ENCODE assay signal across 1 cellular context in the genomic region with DNA sequence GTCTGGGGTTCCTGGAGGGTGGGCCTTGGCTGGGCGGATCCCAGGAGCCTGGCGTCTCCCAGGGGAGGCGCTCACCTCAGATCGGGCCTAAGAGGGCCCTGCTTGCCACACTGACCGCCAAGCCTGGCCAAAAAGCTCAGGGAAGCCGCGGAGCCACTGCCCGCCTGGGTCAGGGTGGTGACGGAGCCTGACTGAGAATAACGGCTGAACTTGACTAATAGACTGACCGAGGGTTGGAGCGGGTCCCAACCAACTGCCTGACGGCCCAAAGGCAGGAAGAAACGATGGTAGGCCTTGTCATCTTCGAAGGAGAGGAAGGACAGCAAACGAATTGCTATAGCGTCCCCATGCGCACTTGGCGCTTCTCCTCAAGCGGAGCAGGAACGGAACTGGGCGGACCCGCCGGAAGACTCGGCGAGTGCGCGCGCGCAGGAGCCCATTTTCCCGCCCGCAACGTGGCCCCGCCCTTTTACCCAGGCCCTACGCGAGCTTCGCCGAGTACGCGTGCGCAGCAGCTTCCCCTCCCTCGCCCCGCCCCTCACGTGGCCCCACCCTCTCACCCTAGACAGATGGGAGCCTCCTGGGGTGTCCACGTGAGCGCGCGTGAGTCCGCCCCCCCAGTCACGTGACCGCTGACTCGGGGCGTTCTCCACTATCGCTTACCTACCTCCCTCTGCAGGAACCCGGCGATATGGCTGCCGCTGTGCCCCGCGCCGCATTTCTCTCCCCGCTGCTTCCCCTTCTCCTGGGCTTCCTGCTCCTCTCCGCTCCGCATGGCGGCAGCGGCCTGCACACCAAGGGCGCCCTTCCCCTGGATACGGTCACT.
TF ChIP-seq lines count a peak whose summit lies in the region.

A gene (plus strand): TSS at position 652 of the 826 bp plus-strand sequence. CDS start 40 bp downstream, at position 692.
A gene (minus strand): TSS at position 391 of the 826 bp plus-strand sequence. CDS start 7,895 bp downstream, outside the sequence.

TF ChIP-seq in K562, 482 proteins besides CTCF, POLR2A, EP300 and RAD21 (continued from another document and continues in another):
- peak; percentile 36 for TF ChIP-seq CREB1 (IDR thresholded peaks at IDR 0.05)
- peak; percentile 50 for TF ChIP-seq CREB1 (CRISPR knock-in tag; IDR thresholded peaks at IDR 0.05)
- TF ChIP-seq RBM22 (IDR thresholded peaks at IDR 0.05; ENCODE audit: low read depth, low read length, poor library complexity, severe bottlenecking) = no peak
- TF ChIP-seq, protein P1, sequence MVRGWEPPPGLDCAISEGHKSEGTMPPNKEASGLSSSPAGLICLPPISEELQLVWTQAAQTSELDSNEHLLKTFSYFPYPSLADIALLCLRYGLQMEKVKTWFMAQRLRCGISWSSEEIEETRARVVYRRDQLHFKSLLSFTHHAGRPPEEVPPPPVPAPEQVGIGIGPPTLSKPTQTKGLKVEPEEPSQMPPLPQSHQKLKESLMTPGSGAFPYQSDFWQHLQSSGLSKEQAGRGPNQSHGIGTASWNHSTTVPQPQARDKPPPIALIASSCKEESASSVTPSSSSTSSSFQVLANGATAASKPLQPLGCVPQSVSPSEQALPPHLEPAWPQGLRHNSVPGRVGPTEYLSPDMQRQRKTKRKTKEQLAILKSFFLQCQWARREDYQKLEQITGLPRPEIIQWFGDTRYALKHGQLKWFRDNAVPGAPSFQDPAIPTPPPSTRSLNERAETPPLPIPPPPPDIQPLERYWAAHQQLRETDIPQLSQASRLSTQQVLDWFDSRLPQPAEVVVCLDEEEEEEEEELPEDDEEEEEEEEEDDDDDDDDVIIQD (CRISPR knock-in tag; IDR thresholded peaks at IDR 0.05) = no peak
- peak; percentile 53 to 75; a peak in 3 of 4 replicates for TF ChIP-seq TEAD1 (CRISPR knock-in tag; IDR thresholded peaks at IDR 0.05)
- TF ChIP-seq HDAC3 (IDR thresholded peaks at IDR 0.05; ENCODE audit: borderline replicate concordance, partially characterized antibody) = peak; percentile 56
- TF ChIP-seq, protein P2, sequence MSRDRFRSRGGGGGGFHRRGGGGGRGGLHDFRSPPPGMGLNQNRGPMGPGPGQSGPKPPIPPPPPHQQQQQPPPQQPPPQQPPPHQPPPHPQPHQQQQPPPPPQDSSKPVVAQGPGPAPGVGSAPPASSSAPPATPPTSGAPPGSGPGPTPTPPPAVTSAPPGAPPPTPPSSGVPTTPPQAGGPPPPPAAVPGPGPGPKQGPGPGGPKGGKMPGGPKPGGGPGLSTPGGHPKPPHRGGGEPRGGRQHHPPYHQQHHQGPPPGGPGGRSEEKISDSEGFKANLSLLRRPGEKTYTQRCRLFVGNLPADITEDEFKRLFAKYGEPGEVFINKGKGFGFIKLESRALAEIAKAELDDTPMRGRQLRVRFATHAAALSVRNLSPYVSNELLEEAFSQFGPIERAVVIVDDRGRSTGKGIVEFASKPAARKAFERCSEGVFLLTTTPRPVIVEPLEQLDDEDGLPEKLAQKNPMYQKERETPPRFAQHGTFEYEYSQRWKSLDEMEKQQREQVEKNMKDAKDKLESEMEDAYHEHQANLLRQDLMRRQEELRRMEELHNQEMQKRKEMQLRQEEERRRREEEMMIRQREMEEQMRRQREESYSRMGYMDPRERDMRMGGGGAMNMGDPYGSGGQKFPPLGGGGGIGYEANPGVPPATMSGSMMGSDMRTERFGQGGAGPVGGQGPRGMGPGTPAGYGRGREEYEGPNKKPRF (IDR thresholded peaks at IDR 0.05; ENCODE audit: low read depth, low read length) = no peak
- peak; percentile 44; the same call in 1 of the 2 replicates for TF ChIP-seq HIVEP1 (CRISPR knock-in tag; IDR thresholded peaks at IDR 0.05)
- TF ChIP-seq PPARD (CRISPR knock-in tag; IDR thresholded peaks at IDR 0.05) = no peak
- peak; percentile 82 for TF ChIP-seq TAF1 (IDR thresholded peaks at IDR 0.05; ENCODE audit: control insufficient read depth, extremely low read depth, insufficient read depth, low read length, severe bottlenecking)
- TF ChIP-seq SRSF7 (optimal IDR thresholded peaks at IDR 0.05; ENCODE audit: low read depth, low read length) = no peak
- TF ChIP-seq MCM3 (IDR thresholded peaks at IDR 0.05) = no peak
- TF ChIP-seq ZNF830 (CRISPR knock-in tag; IDR thresholded peaks at IDR 0.05) = peak; percentile 91
- peak; percentile 41 for TF ChIP-seq SMC3 (conservative IDR thresholded peaks at IDR 0.05; ENCODE audit: insufficient read depth, low read depth, low read length)
- no peak for TF ChIP-seq ZNF507 (tag; conservative IDR thresholded peaks at IDR 0.05)
- TF ChIP-seq, protein P3, sequence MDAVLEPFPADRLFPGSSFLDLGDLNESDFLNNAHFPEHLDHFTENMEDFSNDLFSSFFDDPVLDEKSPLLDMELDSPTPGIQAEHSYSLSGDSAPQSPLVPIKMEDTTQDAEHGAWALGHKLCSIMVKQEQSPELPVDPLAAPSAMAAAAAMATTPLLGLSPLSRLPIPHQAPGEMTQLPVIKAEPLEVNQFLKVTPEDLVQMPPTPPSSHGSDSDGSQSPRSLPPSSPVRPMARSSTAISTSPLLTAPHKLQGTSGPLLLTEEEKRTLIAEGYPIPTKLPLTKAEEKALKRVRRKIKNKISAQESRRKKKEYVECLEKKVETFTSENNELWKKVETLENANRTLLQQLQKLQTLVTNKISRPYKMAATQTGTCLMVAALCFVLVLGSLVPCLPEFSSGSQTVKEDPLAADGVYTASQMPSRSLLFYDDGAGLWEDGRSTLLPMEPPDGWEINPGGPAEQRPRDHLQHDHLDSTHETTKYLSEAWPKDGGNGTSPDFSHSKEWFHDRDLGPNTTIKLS (IDR thresholded peaks at IDR 0.05; ENCODE audit: borderline replicate concordance, low read depth) = peak; percentile 34; the same call in 1 of the 2 replicates
- no peak for TF ChIP-seq JUNB (CRISPR knock-in tag; conservative IDR thresholded peaks at IDR 0.05)
- TF ChIP-seq ZNF431 (CRISPR knock-in tag; IDR thresholded peaks at IDR 0.05) = peak; percentile 15
- TF ChIP-seq, protein P4, sequence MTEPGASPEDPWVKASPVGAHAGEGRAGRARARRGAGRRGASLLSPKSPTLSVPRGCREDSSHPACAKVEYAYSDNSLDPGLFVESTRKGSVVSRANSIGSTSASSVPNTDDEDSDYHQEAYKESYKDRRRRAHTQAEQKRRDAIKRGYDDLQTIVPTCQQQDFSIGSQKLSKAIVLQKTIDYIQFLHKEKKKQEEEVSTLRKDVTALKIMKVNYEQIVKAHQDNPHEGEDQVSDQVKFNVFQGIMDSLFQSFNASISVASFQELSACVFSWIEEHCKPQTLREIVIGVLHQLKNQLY (CRISPR knock-in tag; conservative IDR thresholded peaks at IDR 0.05) = no peak; a peak in 1 of 4 replicates
- no peak for TF ChIP-seq SMARCE1 (IDR thresholded peaks at IDR 0.05)
- TF ChIP-seq ZNF695 (CRISPR knock-in tag; IDR thresholded peaks at IDR 0.05) = peak; percentile 83; the same call in 1 of the 2 replicates
- TF ChIP-seq, protein P5, sequence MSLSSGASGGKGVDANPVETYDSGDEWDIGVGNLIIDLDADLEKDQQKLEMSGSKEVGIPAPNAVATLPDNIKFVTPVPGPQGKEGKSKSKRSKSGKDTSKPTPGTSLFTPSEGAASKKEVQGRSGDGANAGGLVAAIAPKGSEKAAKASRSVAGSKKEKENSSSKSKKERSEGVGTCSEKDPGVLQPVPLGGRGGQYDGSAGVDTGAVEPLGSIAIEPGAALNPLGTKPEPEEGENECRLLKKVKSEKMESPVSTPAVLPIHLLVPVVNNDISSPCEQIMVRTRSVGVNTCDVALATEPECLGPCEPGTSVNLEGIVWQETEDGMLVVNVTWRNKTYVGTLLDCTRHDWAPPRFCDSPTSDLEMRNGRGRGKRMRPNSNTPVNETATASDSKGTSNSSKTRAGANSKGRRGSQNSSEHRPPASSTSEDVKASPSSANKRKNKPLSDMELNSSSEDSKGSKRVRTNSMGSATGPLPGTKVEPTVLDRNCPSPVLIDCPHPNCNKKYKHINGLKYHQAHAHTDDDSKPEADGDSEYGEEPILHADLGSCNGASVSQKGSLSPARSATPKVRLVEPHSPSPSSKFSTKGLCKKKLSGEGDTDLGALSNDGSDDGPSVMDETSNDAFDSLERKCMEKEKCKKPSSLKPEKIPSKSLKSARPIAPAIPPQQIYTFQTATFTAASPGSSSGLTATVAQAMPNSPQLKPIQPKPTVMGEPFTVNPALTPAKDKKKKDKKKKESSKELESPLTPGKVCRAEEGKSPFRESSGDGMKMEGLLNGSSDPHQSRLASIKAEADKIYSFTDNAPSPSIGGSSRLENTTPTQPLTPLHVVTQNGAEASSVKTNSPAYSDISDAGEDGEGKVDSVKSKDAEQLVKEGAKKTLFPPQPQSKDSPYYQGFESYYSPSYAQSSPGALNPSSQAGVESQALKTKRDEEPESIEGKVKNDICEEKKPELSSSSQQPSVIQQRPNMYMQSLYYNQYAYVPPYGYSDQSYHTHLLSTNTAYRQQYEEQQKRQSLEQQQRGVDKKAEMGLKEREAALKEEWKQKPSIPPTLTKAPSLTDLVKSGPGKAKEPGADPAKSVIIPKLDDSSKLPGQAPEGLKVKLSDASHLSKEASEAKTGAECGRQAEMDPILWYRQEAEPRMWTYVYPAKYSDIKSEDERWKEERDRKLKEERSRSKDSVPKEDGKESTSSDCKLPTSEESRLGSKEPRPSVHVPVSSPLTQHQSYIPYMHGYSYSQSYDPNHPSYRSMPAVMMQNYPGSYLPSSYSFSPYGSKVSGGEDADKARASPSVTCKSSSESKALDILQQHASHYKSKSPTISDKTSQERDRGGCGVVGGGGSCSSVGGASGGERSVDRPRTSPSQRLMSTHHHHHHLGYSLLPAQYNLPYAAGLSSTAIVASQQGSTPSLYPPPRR (CRISPR knock-in tag; IDR thresholded peaks at IDR 0.05; ENCODE audit: borderline replicate concordance) = no peak
- TF ChIP-seq ZNF79 (CRISPR knock-in tag; IDR thresholded peaks at IDR 0.05; ENCODE audit: low read depth) = 0 out of 2 replicates have a peak, but pooled peaks have one; percentile 44
- TF ChIP-seq, protein P6, sequence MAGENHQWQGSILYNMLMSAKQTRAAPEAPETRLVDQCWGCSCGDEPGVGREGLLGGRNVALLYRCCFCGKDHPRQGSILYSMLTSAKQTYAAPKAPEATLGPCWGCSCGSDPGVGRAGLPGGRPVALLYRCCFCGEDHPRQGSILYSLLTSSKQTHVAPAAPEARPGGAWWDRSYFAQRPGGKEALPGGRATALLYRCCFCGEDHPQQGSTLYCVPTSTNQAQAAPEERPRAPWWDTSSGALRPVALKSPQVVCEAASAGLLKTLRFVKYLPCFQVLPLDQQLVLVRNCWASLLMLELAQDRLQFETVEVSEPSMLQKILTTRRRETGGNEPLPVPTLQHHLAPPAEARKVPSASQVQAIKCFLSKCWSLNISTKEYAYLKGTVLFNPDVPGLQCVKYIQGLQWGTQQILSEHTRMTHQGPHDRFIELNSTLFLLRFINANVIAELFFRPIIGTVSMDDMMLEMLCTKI (IDR thresholded peaks at IDR 0.05; ENCODE audit: partially characterized antibody) = no peak
- no peak for TF ChIP-seq XRCC5 (IDR thresholded peaks at IDR 0.05; ENCODE audit: low read depth, low read length)
- TF ChIP-seq ZBTB8A (IDR thresholded peaks at IDR 0.05; ENCODE audit: partially characterized antibody) = no peak
- TF ChIP-seq CHCHD3 (CRISPR knock-in tag; IDR thresholded peaks at IDR 0.05) = no peak
- TF ChIP-seq, protein P7, sequence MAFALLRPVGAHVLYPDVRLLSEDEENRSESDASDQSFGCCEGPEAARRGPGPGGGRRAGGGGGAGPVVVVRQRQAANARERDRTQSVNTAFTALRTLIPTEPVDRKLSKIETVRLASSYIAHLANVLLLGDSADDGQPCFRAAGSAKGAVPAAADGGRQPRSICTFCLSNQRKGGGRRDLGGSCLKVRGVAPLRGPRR (CRISPR knock-in tag; IDR thresholded peaks at IDR 0.05) = no peak
- TF ChIP-seq ZNF121 (CRISPR knock-in tag; conservative IDR thresholded peaks at IDR 0.05) = no peak
- no peak for TF ChIP-seq KAT8 (IDR thresholded peaks at IDR 0.05; ENCODE audit: low read depth)
- TF ChIP-seq MEF2D (tag; conservative IDR thresholded peaks at IDR 0.05; ENCODE audit: low read depth) = peak; percentile 71
- TF ChIP-seq, protein P8, sequence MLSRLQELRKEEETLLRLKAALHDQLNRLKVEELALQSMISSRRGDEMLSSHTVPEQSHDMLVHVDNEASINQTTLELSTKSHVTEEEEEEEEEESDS (CRISPR knock-in tag; IDR thresholded peaks at IDR 0.05) = no peak
- TF ChIP-seq CBX1 (IDR thresholded peaks at IDR 0.05; ENCODE audit: low read depth) = peak; percentile 67
- peak; percentile 52 for TF ChIP-seq RBBP5 (IDR thresholded peaks at IDR 0.05; ENCODE audit: borderline replicate concordance, insufficient read depth, low read length, poor library complexity, severe bottlenecking)
- TF ChIP-seq, protein P9, sequence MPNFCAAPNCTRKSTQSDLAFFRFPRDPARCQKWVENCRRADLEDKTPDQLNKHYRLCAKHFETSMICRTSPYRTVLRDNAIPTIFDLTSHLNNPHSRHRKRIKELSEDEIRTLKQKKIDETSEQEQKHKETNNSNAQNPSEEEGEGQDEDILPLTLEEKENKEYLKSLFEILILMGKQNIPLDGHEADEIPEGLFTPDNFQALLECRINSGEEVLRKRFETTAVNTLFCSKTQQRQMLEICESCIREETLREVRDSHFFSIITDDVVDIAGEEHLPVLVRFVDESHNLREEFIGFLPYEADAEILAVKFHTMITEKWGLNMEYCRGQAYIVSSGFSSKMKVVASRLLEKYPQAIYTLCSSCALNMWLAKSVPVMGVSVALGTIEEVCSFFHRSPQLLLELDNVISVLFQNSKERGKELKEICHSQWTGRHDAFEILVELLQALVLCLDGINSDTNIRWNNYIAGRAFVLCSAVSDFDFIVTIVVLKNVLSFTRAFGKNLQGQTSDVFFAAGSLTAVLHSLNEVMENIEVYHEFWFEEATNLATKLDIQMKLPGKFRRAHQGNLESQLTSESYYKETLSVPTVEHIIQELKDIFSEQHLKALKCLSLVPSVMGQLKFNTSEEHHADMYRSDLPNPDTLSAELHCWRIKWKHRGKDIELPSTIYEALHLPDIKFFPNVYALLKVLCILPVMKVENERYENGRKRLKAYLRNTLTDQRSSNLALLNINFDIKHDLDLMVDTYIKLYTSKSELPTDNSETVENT (CRISPR knock-in tag; IDR thresholded peaks at IDR 0.05) = peak; percentile 83
- no peak for TF ChIP-seq ZNF133 (CRISPR knock-in tag; IDR thresholded peaks at IDR 0.05)
- TF ChIP-seq CXXC5 (CRISPR knock-in tag; IDR thresholded peaks at IDR 0.05) = peak; percentile 87
- TF ChIP-seq CBX8 (IDR thresholded peaks at IDR 0.05; ENCODE audit: borderline replicate concordance, extremely low read depth, low read depth, low read length, poor library complexity, severe bottlenecking) = no peak
- TF ChIP-seq ZNF146 (CRISPR knock-in tag; IDR thresholded peaks at IDR 0.05; ENCODE audit: unreplicated experiment) = no peak
- TF ChIP-seq OTX1 (CRISPR knock-in tag; IDR thresholded peaks at IDR 0.05) = peak; percentile 26; the same call in 1 of the 2 replicates
- TF ChIP-seq, protein P10, sequence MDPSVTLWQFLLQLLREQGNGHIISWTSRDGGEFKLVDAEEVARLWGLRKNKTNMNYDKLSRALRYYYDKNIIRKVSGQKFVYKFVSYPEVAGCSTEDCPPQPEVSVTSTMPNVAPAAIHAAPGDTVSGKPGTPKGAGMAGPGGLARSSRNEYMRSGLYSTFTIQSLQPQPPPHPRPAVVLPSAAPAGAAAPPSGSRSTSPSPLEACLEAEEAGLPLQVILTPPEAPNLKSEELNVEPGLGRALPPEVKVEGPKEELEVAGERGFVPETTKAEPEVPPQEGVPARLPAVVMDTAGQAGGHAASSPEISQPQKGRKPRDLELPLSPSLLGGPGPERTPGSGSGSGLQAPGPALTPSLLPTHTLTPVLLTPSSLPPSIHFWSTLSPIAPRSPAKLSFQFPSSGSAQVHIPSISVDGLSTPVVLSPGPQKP (CRISPR knock-in tag; IDR thresholded peaks at IDR 0.05) = no peak
- no peak for TF ChIP-seq RFX7 (CRISPR knock-in tag; IDR thresholded peaks at IDR 0.05)
- TF ChIP-seq NCOR1 (IDR thresholded peaks at IDR 0.05) = peak; percentile 62
- no peak for TF ChIP-seq TFAM (CRISPR knock-in tag; conservative IDR thresholded peaks at IDR 0.05)
- no peak for TF ChIP-seq SMARCB1 (IDR thresholded peaks at IDR 0.05; ENCODE audit: insufficient read length, low read depth)
- TF ChIP-seq PHB (CRISPR knock-in tag; IDR thresholded peaks at IDR 0.05) = no peak
- TF ChIP-seq MIER1 (IDR thresholded peaks at IDR 0.05; ENCODE audit: low read depth) = no peak
